9 cellular contexts compared by ENCODE assay signal in the genomic region with DNA sequence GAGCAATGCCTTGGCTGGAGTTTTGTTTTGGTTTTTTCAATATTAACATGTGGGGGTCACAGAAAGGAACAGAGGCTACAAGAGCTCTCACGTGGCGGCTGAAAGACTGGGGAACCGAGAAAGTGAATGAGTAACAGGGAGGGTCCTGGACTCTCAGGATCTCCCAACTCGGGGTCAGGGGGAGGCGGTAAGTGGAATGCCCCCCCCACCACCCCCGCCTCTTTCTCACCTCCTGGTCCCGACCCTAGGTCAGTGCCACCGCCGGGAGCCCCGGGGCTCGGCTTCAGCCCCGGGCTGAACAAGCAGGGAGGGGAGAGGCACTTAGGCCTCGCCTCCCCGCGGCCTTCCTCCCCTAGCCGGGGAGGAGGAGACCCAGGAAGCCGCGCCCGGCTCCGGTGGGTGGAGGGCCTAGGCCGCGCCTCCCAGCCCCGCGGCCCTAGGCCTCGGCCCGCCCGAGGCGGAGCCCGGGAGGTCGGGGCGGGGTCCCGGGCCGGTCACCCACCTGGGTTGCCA. TPM values are rescaled to one million over a fixed set of nuclear protein-coding genes. Genes with fewer than 3 reads are reported as not detected.
DNase-seq lines count a peak whose midpoint lies in the region; ATAC-seq and TF ChIP-seq lines count a peak whose summit lies in the region.
"Not testable (repeated sequence)": the region's sequence is repeated elsewhere in the genome, so short reads cannot be mapped to it uniquely, and the experiment has no call there.
"Had no signal": no experiment of that assay in that cellular context is flagged by ENCODE, and none has a peak within 500 bp of the region (broad histone marks: within the 10 kb centered on the region; RNA-seq: fewer than 3 reads in every experiment).

No MANE protein-coding gene starts in this region.

- CTCF ChIA-PET in activated CD4-positive, alpha-beta T cell treated with anti-CD3 and anti-CD28 coated beads for 36 hours (lab: Charles Lee), result interaction anchor here (0.6 to 1.2 kb wide), 2 partner anchors 43 to 120 kb away, joined by 3 read pairs; no protein-coding TSS in a partner anchor

- peaks cover 22% of the 10 kb centered on the region for H3K4me1 Mint-ChIP-seq in activated CD4-positive, alpha-beta T cell treated with anti-CD3 and anti-CD28 coated beads for 36 hours
- peaks cover 21% of the 10 kb centered on the region for H3K4me1 Mint-ChIP-seq in central memory CD8-positive, alpha-beta T cell

- H3K9me3 Mint-ChIP-seq in activated CD4-positive, alpha-beta T cell treated with anti-CD3 and anti-CD28 coated beads for 36 hours (ENCODE audit: low read depth); central memory CD8-positive, alpha-beta T cell: not testable (repeated sequence)

- peak overlapping the region; percentile 87 for H3K27ac Mint-ChIP-seq in activated CD4-positive, alpha-beta T cell treated with anti-CD3 and anti-CD28 coated beads for 36 hours
- peak overlapping the region; percentile 62 for H3K27ac Mint-ChIP-seq in central memory CD8-positive, alpha-beta T cell (ENCODE audit: low read depth)

- intact Hi-C loops in activated CD4-positive, alpha-beta T cell treated with anti-CD3 and anti-CD28 coated beads for 36 hours (cut with DNase I, micrococcal nuclease), result loop anchor here in 1 of 2 experiments (2.0 kb wide), 1 partner anchor 20 kb away; the partner anchor contains the start of gene CD2BP2

- not testable (repeated sequence) for TF ChIP-seq CTCF in AG09309 (IDR thresholded peaks at IDR 0.05; ENCODE audit: control insufficient read depth, insufficient read depth, low read depth, low read length, missing control alignments)

- not testable (repeated sequence) for DNase-seq in AG09309 (ENCODE audit: low read depth)
- DNase-seq in NCI-H446 treated with DMSO at 0.1 percent for 48 hours (lab: John Stamatoyannopoulos, UW) (peak; percentile 38), kidney glomerular epithelial cell (lab: John Stamatoyannopoulos, UW) (peak; percentile 30)
- peak; percentile 90 for DNase-seq in activated CD4-positive, alpha-beta T cell treated with anti-CD3 and anti-CD28 coated beads for 36 hours
- peak; percentile 70 to 80 for DNase-seq in central memory CD8-positive, alpha-beta T cell (ENCODE audit: low spot score in 2 of 2)
- DNase-seq in stimulated activated CD4-positive, alpha-beta T cell treated with anti-CD3 and anti-CD28 coated beads, Interleukin-15, amount 100 ng/mL, for 24 hours, result peak; percentile 90

- H3K4me3 ChIP-seq in AG09309 (ENCODE audit: control insufficient read depth, low read depth, low read length), result peak overlapping the region; percentile 57

- POLR2A ChIA-PET in activated CD4-positive, alpha-beta T cell treated with anti-CD3 and anti-CD28 coated beads for 36 hours (lab: Charles Lee), result interaction anchor here (0.7 kb wide), 1 partner anchor 201 kb away, joined by 4 read pairs; no protein-coding TSS in a partner anchor

- H3K4me3 Mint-ChIP-seq in activated CD4-positive, alpha-beta T cell treated with anti-CD3 and anti-CD28 coated beads for 36 hours, result peak overlapping the region; percentile 87
- peak overlapping the region; percentile 90 for H3K4me3 Mint-ChIP-seq in central memory CD8-positive, alpha-beta T cell

- not testable (repeated sequence) for H3K27me3 Mint-ChIP-seq in activated CD4-positive, alpha-beta T cell treated with anti-CD3 and anti-CD28 coated beads for 36 hours; central memory CD8-positive, alpha-beta T cell

- ATAC-seq in GM19025 (IDR thresholded peaks at IDR 0.05; ENCODE audit: low read depth, unreplicated experiment), result peak; percentile 89
- peak; percentile 69 for ATAC-seq in HG03139 (IDR thresholded peaks at IDR 0.05; ENCODE audit: unreplicated experiment)
- peak; percentile 91 for ATAC-seq in activated CD4-positive, alpha-beta T cell treated with anti-CD3 and anti-CD28 coated beads for 36 hours
- ATAC-seq in central memory CD8-positive, alpha-beta T cell (replicated peaks; ENCODE audit: extremely low read depth, poor library complexity, severe bottlenecking), result peak; percentile 93

- H3K36me3 Mint-ChIP-seq in activated CD4-positive, alpha-beta T cell treated with anti-CD3 and anti-CD28 coated beads for 36 hours (ENCODE audit: low read depth); central memory CD8-positive, alpha-beta T cell (ENCODE audit: insufficient read depth): not testable (repeated sequence)

RNA-seq across cellular contexts. Expression of gene CD2BP2, which starts 20.6 kb away (rescaled TPM):
- 10 to 100 TPM; 42.3 to 51.8 TPM for total RNA-seq in activated CD4-positive, alpha-beta T cell treated with anti-CD3 and anti-CD28 coated beads for 36 hours

RNA-seq across cellular contexts. Expression of gene TBC1D10B, which starts 35.8 kb away (rescaled TPM):
- total RNA-seq in activated CD4-positive, alpha-beta T cell treated with anti-CD3 and anti-CD28 coated beads for 36 hours, result 10 to 100 TPM; 38.1 to 43.4 TPM

RNA-seq across cellular contexts. Expression of gene MYL11, which starts 40.1 kb away (rescaled TPM):
- total RNA-seq in activated CD4-positive, alpha-beta T cell treated with anti-CD3 and anti-CD28 coated beads for 36 hours, result 1 to 10 TPM in 1 of 2 experiments, under 1 TPM in 1; 0.69 to 1.6 TPM
- total RNA-seq: frontal cortex had no signal

RNA-seq across cellular contexts. Expression of gene SEPTIN1, which starts 47.8 kb away (rescaled TPM):
- 100 to 1,000 TPM; 155 to 159 TPM for total RNA-seq in activated CD4-positive, alpha-beta T cell treated with anti-CD3 and anti-CD28 coated beads for 36 hours
- total RNA-seq: frontal cortex had no signal
